Comparison of ENCODE assay signal across 24 cellular contexts in the genomic region with DNA sequence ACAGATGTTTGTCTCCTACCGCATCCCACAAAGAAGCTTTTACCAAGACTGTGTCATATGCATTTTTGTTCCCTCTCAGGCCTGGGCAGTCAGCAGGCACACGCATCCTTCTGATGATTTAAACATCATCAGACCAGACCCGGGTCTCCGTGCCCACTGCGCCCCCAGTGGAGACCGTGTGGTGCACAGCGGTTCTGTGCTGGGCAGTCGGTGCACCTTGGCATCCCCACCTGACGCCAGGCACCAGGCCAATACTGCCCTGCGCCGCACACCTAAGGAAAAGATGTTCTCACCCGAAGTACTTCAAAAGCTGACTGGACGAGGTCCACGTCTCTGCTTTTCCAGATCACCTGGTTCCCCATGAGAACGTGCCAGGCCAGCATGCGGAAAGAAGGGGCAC. TPM values are rescaled to one million over a fixed set of nuclear protein-coding genes. Genes with fewer than 3 reads are reported as not detected.
DNase-seq lines count a peak whose midpoint lies in the region; ATAC-seq and TF ChIP-seq lines count a peak whose summit lies in the region.
"Had no signal": no experiment of that assay in that cellular context is flagged by ENCODE, and none has a peak within 500 bp of the region (broad histone marks: within the 10 kb centered on the region; RNA-seq: fewer than 3 reads in every experiment).

No MANE protein-coding gene starts in this region.

- POLR2A ChIA-PET in activated CD4-positive, alpha-beta T cell treated with anti-CD3 and anti-CD28 coated beads for 36 hours (lab: Charles Lee) = no interaction called here
- POLR2A ChIA-PET in activated CD4-positive, alpha-beta T cell treated with anti-CD3 and anti-CD28 coated beads, Interleukin-2, amount 10 ng/mL, durations not matched to agents 7 days and 5 days (lab: Charles Lee) = no interaction called here

- peaks cover 29% of the 10 kb centered on the region for H3K36me3 Mint-ChIP-seq in activated CD4-positive, alpha-beta T cell treated with anti-CD3 and anti-CD28 coated beads for 36 hours (ENCODE audit: low read depth)
- H3K36me3 Mint-ChIP-seq in activated CD4-positive, alpha-beta T cell treated with anti-CD3 and anti-CD28 coated beads, Interleukin-2, amount 10 ng/mL, durations not matched to agents 7 days and 5 days (ENCODE audit: low read depth) = peaks cover 52% of the 10 kb centered on the region
- peaks cover 93% of the 10 kb centered on the region for H3K36me3 Mint-ChIP-seq in stimulated activated effector memory CD8-positive, alpha-beta T cell treated with anti-CD3 and anti-CD28 coated beads, Interleukin-12 subunit alpha, Interleukin-12 subunit beta, amount 100 ng/mL, for 72 hours

- H3K27ac Mint-ChIP-seq in activated CD4-positive, alpha-beta T cell treated with anti-CD3 and anti-CD28 coated beads for 36 hours = peak overlapping the region; percentile 37
- H3K27ac Mint-ChIP-seq in activated CD4-positive, alpha-beta T cell treated with anti-CD3 and anti-CD28 coated beads, Interleukin-2, amount 10 ng/mL, durations not matched to agents 7 days and 5 days = no peak overlapping the region
- H3K27ac Mint-ChIP-seq in stimulated activated effector memory CD8-positive, alpha-beta T cell treated with anti-CD3 and anti-CD28 coated beads, Interleukin-12 subunit alpha, Interleukin-12 subunit beta, amount 100 ng/mL, for 72 hours = peak overlapping the region; percentile 13
- H3K27ac Mint-ChIP-seq: activated CD4-positive, alpha-beta memory T cell treated with anti-CD3 and anti-CD28 coated beads for 36 hours; activated naive CD4-positive, alpha-beta T cell treated with anti-CD3 and anti-CD28 coated beads, Interleukin-2, amount 50 U/mL, for 24 hours had no signal

- intact Hi-C loops in activated CD4-positive, alpha-beta T cell treated with anti-CD3 and anti-CD28 coated beads for 36 hours (cut with DNase I, micrococcal nuclease) = no loop called here
- intact Hi-C loops in Right ventricle myocardium superior (cut with DNase I) = no loop called here

- no peaks in the 10 kb centered on the region for H3K4me1 Mint-ChIP-seq in activated CD4-positive, alpha-beta T cell treated with anti-CD3 and anti-CD28 coated beads for 36 hours
- H3K4me1 Mint-ChIP-seq in activated CD4-positive, alpha-beta T cell treated with anti-CD3 and anti-CD28 coated beads, Interleukin-2, amount 10 ng/mL, durations not matched to agents 7 days and 5 days = no peaks in the 10 kb centered on the region
- H3K4me1 Mint-ChIP-seq in stimulated activated effector memory CD8-positive, alpha-beta T cell treated with anti-CD3 and anti-CD28 coated beads, Interleukin-12 subunit alpha, Interleukin-12 subunit beta, amount 100 ng/mL, for 72 hours = no peaks in the 10 kb centered on the region
- H3K4me1 Mint-ChIP-seq: activated naive CD4-positive, alpha-beta T cell treated with anti-CD3 and anti-CD28 coated beads, Interleukin-2, amount 50 U/mL, for 24 hours; naive B cell had no signal

- CTCF ChIA-PET in activated CD4-positive, alpha-beta T cell treated with anti-CD3 and anti-CD28 coated beads for 36 hours (lab: Charles Lee) = interaction anchor here (0.6 to 1.3 kb wide), 3 partner anchors 19 to 75 kb away, joined by 3 read pairs; no protein-coding TSS in a partner anchor
- CTCF ChIA-PET in activated CD4-positive, alpha-beta T cell treated with anti-CD3 and anti-CD28 coated beads, Interleukin-2, amount 10 ng/mL, durations not matched to agents 7 days and 5 days (lab: Charles Lee) = interaction anchor here (0.9 kb wide), 1 partner anchor 11 kb away, joined by 3 read pairs; a partner anchor contains a TSS

- no peak overlapping the region for H3K4me3 ChIP-seq in LNCaP clone FGC (ENCODE audit: low read depth, low read length)
- H3K4me3 ChIP-seq: colonic mucosa, GM23248, right lobe of liver had no signal

- no peaks in the 10 kb centered on the region for H3K27me3 Mint-ChIP-seq in activated CD4-positive, alpha-beta T cell treated with anti-CD3 and anti-CD28 coated beads for 36 hours
- H3K27me3 Mint-ChIP-seq in activated CD4-positive, alpha-beta T cell treated with anti-CD3 and anti-CD28 coated beads, Interleukin-2, amount 10 ng/mL, durations not matched to agents 7 days and 5 days = no peaks in the 10 kb centered on the region
- H3K27me3 Mint-ChIP-seq: activated CD4-positive, alpha-beta memory T cell treated with anti-CD3 and anti-CD28 coated beads for 36 hours; activated naive CD4-positive, alpha-beta T cell treated with anti-CD3 and anti-CD28 coated beads, Interleukin-2, amount 50 U/mL, for 24 hours; naive B cell had no signal

- DNase-seq in activated CD4-positive, alpha-beta T cell treated with anti-CD3 and anti-CD28 coated beads for 36 hours = no peak
- no peak for DNase-seq in activated CD4-positive, alpha-beta T cell treated with anti-CD3 and anti-CD28 coated beads, Interleukin-2, amount 10 ng/mL, durations not matched to agents 7 days and 5 days
- DNase-seq in LNCaP clone FGC (ENCODE audit: low read depth) (no peak), cerebellar cortex (ENCODE audit: low spot score) (peak; percentile 39), Right ventricle myocardium superior (no peak)
- no peak for DNase-seq in stimulated activated effector memory CD8-positive, alpha-beta T cell treated with anti-CD3 and anti-CD28 coated beads, Interleukin-12 subunit alpha, Interleukin-12 subunit beta, amount 100 ng/mL, for 72 hours (ENCODE audit: low spot score in 2 of 2)
- DNase-seq: activated CD4-positive, alpha-beta memory T cell treated with anti-CD3 and anti-CD28 coated beads for 36 hours; activated T-cell treated with anti-CD3 and anti-CD28 coated beads, Interleukin-2, amount 50 U/mL, for 1 hour; colonic mucosa; DMS 273 treated with DMSO at 0.1 percent for 48 hours; GDM1; GM23248; left colon; mesendoderm; naive B cell; NCI-H1105; NCI-H2081; NCI-H510A treated with DMSO at 0.1 percent for 48 hours; right lobe of liver; stimulated activated CD4-positive, alpha-beta T cell treated with anti-CD3 and anti-CD28 coated beads, Interleukin-15, amount 100 ng/mL, for 24 hours had no signal

- H3K4me3 Mint-ChIP-seq in activated CD4-positive, alpha-beta T cell treated with anti-CD3 and anti-CD28 coated beads for 36 hours = no peak overlapping the region
- H3K4me3 Mint-ChIP-seq in activated CD4-positive, alpha-beta T cell treated with anti-CD3 and anti-CD28 coated beads, Interleukin-2, amount 10 ng/mL, durations not matched to agents 7 days and 5 days = no peak overlapping the region
- H3K4me3 Mint-ChIP-seq in stimulated activated effector memory CD8-positive, alpha-beta T cell treated with anti-CD3 and anti-CD28 coated beads, Interleukin-12 subunit alpha, Interleukin-12 subunit beta, amount 100 ng/mL, for 72 hours = no peak overlapping the region
- H3K4me3 Mint-ChIP-seq: activated CD4-positive, alpha-beta memory T cell treated with anti-CD3 and anti-CD28 coated beads for 36 hours; activated naive CD4-positive, alpha-beta T cell treated with anti-CD3 and anti-CD28 coated beads, Interleukin-2, amount 50 U/mL, for 24 hours; naive B cell had no signal

- peak; percentile 49 for TF ChIP-seq CTCF in LNCaP clone FGC (IDR thresholded peaks at IDR 0.05; ENCODE audit: control insufficient read depth, extremely low read depth, insufficient read depth)

- ATAC-seq in activated CD4-positive, alpha-beta T cell treated with anti-CD3 and anti-CD28 coated beads for 36 hours = no peak
- peak; percentile 11 for ATAC-seq in stimulated activated effector memory CD8-positive, alpha-beta T cell treated with anti-CD3 and anti-CD28 coated beads, Interleukin-12 subunit alpha, Interleukin-12 subunit beta, amount 100 ng/mL, for 72 hours
- no peak for ATAC-seq in HG03159 (IDR thresholded peaks at IDR 0.05; ENCODE audit: unreplicated experiment)
- no peak for ATAC-seq in HG02642 (IDR thresholded peaks at IDR 0.05; ENCODE audit: poor library complexity, unreplicated experiment)
- ATAC-seq in Right ventricle myocardium superior (ENCODE audit: poor library complexity) = no peak
- ATAC-seq: HepG2 had no signal

- no peaks in the 10 kb centered on the region for H3K9me3 Mint-ChIP-seq in activated CD4-positive, alpha-beta T cell treated with anti-CD3 and anti-CD28 coated beads for 36 hours (ENCODE audit: low read depth)
- no peaks in the 10 kb centered on the region for H3K9me3 Mint-ChIP-seq in activated CD4-positive, alpha-beta T cell treated with anti-CD3 and anti-CD28 coated beads, Interleukin-2, amount 10 ng/mL, durations not matched to agents 7 days and 5 days
- H3K9me3 Mint-ChIP-seq in stimulated activated effector memory CD8-positive, alpha-beta T cell treated with anti-CD3 and anti-CD28 coated beads, Interleukin-12 subunit alpha, Interleukin-12 subunit beta, amount 100 ng/mL, for 72 hours = no peaks in the 10 kb centered on the region
- H3K9me3 Mint-ChIP-seq: activated CD4-positive, alpha-beta memory T cell treated with anti-CD3 and anti-CD28 coated beads for 36 hours; activated naive CD4-positive, alpha-beta T cell treated with anti-CD3 and anti-CD28 coated beads, Interleukin-2, amount 50 U/mL, for 24 hours; naive B cell had no signal

RNA-seq across cellular contexts. Expression of a gene that starts 10.6 kb away (rescaled TPM):
- 1 to 10 TPM; 8.3 to 9.9 TPM for total RNA-seq in activated CD4-positive, alpha-beta T cell treated with anti-CD3 and anti-CD28 coated beads for 36 hours
- 10 to 100 TPM; 10.9 to 11.8 TPM for total RNA-seq in activated CD4-positive, alpha-beta T cell treated with anti-CD3 and anti-CD28 coated beads, Interleukin-2, amount 10 ng/mL, durations not matched to agents 7 days and 5 days
- total RNA-seq in Right ventricle myocardium superior = 10.2 TPM

RNA-seq across cellular contexts. Expression of a gene that starts 20.2 kb away (rescaled TPM):
- 10 to 100 TPM; 12.3 to 18.8 TPM for total RNA-seq in activated CD4-positive, alpha-beta T cell treated with anti-CD3 and anti-CD28 coated beads for 36 hours
- total RNA-seq in activated CD4-positive, alpha-beta T cell treated with anti-CD3 and anti-CD28 coated beads, Interleukin-2, amount 10 ng/mL, durations not matched to agents 7 days and 5 days = 10 to 100 TPM; 39.4 to 48.0 TPM
- total RNA-seq in Right ventricle myocardium superior = 52.3 TPM
